9 cellular contexts compared by ENCODE assay signal in the genomic region with DNA sequence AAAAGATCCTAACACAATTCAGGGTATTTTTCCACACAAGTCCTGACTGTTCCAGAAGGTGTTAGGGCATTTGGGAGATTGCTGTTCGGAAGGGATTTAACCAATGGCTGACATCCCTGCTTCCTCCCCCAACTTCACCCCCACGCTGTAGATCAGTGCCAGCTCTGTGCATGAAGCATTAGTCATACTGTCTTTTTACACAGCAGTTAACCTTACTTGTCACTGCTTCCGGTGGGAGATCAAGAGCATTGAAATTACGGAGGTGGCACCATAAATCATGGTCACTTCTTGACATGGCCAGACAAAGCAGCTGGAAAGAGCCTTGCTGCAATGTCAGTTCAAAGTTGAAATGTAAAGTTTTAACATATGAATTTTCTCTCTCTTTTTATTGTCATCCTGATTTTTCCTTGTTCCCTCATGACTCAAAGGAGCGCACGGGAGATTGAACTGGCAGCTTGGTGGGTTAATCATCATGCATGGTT.
DNase-seq lines count a peak whose midpoint lies in the region; ATAC-seq, FAIRE-seq and TF ChIP-seq lines count a peak whose summit lies in the region.
"Had no signal": no experiment of that assay in that cellular context is flagged by ENCODE, and none has a peak within 500 bp of the region (broad histone marks: within the 10 kb centered on the region; RNA-seq: fewer than 3 reads in every experiment).

No MANE protein-coding gene starts in this region.

- TF ChIP-seq CTCF in fibroblast of villous mesenchyme (IDR thresholded peaks at IDR 0.05; ENCODE audit: insufficient read depth, low read depth, low read length): no peak

- H3K4me3 Mint-ChIP-seq in activated naive CD4-positive, alpha-beta T cell treated with anti-CD3 and anti-CD28 coated beads for 36 hours: no peak overlapping the region
- H3K4me3 Mint-ChIP-seq: CD4-positive, alpha-beta T cell had no signal

- no peaks in the 10 kb centered on the region for H3K36me3 Mint-ChIP-seq in activated naive CD4-positive, alpha-beta T cell treated with anti-CD3 and anti-CD28 coated beads for 36 hours (ENCODE audit: low read depth)

- DNase-seq in activated naive CD4-positive, alpha-beta T cell treated with anti-CD3 and anti-CD28 coated beads for 36 hours: peak; percentile 23
- DNase-seq in activated naive CD4-positive, alpha-beta T cell treated with Interleukin-2 at 50 U/mL for 16 hours: no peak
- DNase-seq in RCC 7860 (ENCODE audit: low spot score): peak; percentile 71
- peak; percentile 25 for DNase-seq in fibroblast of villous mesenchyme (ENCODE audit: low read depth)
- DNase-seq in superior temporal gyrus (ENCODE audit: extremely low spot score): peak; percentile 55
- DNase-seq in middle frontal gyrus (ENCODE audit: extremely low spot score, low spot score): no peak
- DNase-seq: CD4-positive, alpha-beta T cell had no signal

- H3K4me3 ChIP-seq in fibroblast of villous mesenchyme (ENCODE audit: low read depth, low read length): no peak overlapping the region

- ATAC-seq in HG02852 (IDR thresholded peaks at IDR 0.05; ENCODE audit: unreplicated experiment) (no peak), GM19324 (IDR thresholded peaks at IDR 0.05; ENCODE audit: low FRiP score, unreplicated experiment) (no peak)

- peak; percentile 57 for FAIRE-seq in RCC 7860 (lab: Jason Lieb, UNC)

- peaks cover 24% of the 10 kb centered on the region for H3K27me3 Mint-ChIP-seq in activated naive CD4-positive, alpha-beta T cell treated with anti-CD3 and anti-CD28 coated beads for 36 hours (ENCODE audit: low read depth)

- CTCF ChIA-PET in activated naive CD4-positive, alpha-beta T cell treated with anti-CD3 and anti-CD28 coated beads for 36 hours (lab: Charles Lee): interaction anchor here (0.9 kb wide), 1 partner anchor 10 kb away, joined by 3 read pairs; no protein-coding TSS in a partner anchor

- H3K9me3 Mint-ChIP-seq in activated naive CD4-positive, alpha-beta T cell treated with anti-CD3 and anti-CD28 coated beads for 36 hours: no peaks in the 10 kb centered on the region

- intact Hi-C loops in activated naive CD4-positive, alpha-beta T cell treated with anti-CD3 and anti-CD28 coated beads for 36 hours (cut with micrococcal nuclease): loop anchor here (10.0 kb wide), 1 partner anchor 64 kb away; no protein-coding TSS in a partner anchor

- peaks cover 4% of the 10 kb centered on the region for H3K4me1 Mint-ChIP-seq in activated naive CD4-positive, alpha-beta T cell treated with anti-CD3 and anti-CD28 coated beads for 36 hours (ENCODE audit: low read depth)

- H3K27ac Mint-ChIP-seq in activated naive CD4-positive, alpha-beta T cell treated with anti-CD3 and anti-CD28 coated beads for 36 hours: no peak overlapping the region
- H3K27ac Mint-ChIP-seq: CD4-positive, alpha-beta T cell had no signal

Comparison
In these comparisons a context has a peak if more than half of its experiments do, and no peak if none do; other contexts are left out.
1. DNase-seq: peak in activated naive CD4-positive, alpha-beta T cell treated with anti-CD3 and anti-CD28 coated beads for 36 hours (single experiment), RCC 7860 (single experiment), fibroblast of villous mesenchyme (single experiment) and superior temporal gyrus (single experiment); none in activated naive CD4-positive, alpha-beta T cell treated with Interleukin-2 at 50 U/mL for 16 hours (single experiment) and middle frontal gyrus (single experiment).